Comparison of ENCODE assay signal across 2 cellular contexts in the genomic region with DNA sequence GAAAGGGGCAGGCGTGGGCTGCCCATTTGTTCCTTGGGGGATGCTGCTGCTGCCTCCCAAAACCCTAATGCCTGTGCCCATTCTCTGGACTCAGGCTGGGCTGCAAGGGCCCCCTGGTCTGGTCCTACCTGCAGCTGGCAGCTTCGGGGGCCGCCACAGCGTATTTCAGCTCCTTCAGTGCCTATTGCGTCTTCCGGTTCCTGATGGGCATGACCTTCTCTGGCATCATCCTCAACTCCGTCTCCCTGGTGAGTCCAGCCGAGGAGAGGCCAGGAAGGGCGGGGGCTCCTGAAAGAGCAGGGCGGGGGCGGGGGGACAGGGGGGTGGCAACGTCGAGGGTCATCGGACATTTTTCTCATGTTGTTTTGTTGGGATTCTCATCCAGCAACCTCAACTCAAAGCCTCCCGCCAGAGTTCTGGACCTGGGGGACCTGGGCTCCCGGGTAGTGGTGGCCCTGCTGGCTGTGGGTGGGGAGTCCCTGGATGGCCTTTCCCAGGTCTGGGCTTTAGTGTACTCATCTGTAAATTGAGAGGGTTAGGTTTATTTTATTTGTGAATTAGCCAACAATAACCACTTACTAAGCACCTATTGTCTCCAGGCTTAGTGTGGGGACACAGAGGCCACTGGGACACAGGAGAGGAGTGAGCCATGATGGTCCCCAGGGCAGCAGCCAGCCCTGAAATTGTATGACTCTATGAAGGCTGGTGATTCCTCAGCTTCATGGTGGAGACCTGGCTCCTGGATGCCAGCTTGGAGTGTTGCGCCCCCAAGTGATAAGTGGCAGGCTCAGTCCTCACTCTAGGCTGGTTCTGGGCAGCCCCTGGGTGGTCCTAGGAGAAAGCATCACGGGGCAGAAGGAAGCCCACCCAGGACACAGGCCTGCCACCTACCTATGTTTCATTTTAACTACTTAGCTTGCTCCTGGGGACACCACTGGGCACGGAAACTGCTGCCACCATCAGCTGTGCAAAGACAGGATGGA.
TF ChIP-seq lines count a peak whose summit lies in the region.

No MANE protein-coding gene starts in this region.

TF ChIP-seq in IMR-90, 13 proteins besides CTCF, POLR2A, EP300 and RAD21:
- TF ChIP-seq FOS (IDR thresholded peaks at IDR 0.05; ENCODE audit: low read depth, low read length) (no peak), CHD1 (IDR thresholded peaks at IDR 0.05; ENCODE audit: low read depth, low read length) (no peak), NFE2L2 (IDR thresholded peaks at IDR 0.05; ENCODE audit: low read depth, low read length) (no peak), SMC3 (IDR thresholded peaks at IDR 0.05; ENCODE audit: low read depth, low read length) (no peak), MXI1 (IDR thresholded peaks at IDR 0.05; ENCODE audit: borderline replicate concordance, low read depth, low read length) (no peak), BHLHE40 (IDR thresholded peaks at IDR 0.05; ENCODE audit: low read depth, low read length) (no peak), RFX5 (IDR thresholded peaks at IDR 0.05; ENCODE audit: low read depth, low read length) (no peak), RCOR1 (IDR thresholded peaks at IDR 0.05; ENCODE audit: insufficient replicate concordance, low read length) (no peak), MAZ (IDR thresholded peaks at IDR 0.05; ENCODE audit: borderline replicate concordance, low read depth, low read length) (no peak), MAFK (IDR thresholded peaks at IDR 0.05; ENCODE audit: low read depth, low read length) (no peak)
- TF ChIP-seq, protein P1, sequence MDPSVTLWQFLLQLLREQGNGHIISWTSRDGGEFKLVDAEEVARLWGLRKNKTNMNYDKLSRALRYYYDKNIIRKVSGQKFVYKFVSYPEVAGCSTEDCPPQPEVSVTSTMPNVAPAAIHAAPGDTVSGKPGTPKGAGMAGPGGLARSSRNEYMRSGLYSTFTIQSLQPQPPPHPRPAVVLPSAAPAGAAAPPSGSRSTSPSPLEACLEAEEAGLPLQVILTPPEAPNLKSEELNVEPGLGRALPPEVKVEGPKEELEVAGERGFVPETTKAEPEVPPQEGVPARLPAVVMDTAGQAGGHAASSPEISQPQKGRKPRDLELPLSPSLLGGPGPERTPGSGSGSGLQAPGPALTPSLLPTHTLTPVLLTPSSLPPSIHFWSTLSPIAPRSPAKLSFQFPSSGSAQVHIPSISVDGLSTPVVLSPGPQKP (IDR thresholded peaks at IDR 0.05; ENCODE audit: borderline replicate concordance, low read depth, low read length) = no peak
- TF ChIP-seq, protein P2, sequence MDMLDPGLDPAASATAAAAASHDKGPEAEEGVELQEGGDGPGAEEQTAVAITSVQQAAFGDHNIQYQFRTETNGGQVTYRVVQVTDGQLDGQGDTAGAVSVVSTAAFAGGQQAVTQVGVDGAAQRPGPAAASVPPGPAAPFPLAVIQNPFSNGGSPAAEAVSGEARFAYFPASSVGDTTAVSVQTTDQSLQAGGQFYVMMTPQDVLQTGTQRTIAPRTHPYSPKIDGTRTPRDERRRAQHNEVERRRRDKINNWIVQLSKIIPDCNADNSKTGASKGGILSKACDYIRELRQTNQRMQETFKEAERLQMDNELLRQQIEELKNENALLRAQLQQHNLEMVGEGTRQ (IDR thresholded peaks at IDR 0.05; ENCODE audit: low read depth, low read length) = no peak

TF ChIP-seq in H1, 55 proteins besides CTCF, POLR2A, EP300 and RAD21:
- TF ChIP-seq TBP (IDR thresholded peaks at IDR 0.05; ENCODE audit: low read depth, low read length) = no peak
- TF ChIP-seq GTF2F1 (IDR thresholded peaks at IDR 0.05; ENCODE audit: borderline replicate concordance, low read depth, low read length) = no peak
- TF ChIP-seq, protein P2 (IDR thresholded peaks at IDR 0.05; ENCODE audit: low read length) = no peak
- no peak for TF ChIP-seq CHD1 (IDR thresholded peaks at IDR 0.05; ENCODE audit: low read depth, low read length)
TF ChIP-seq in H1: peak in this region for 0.
